Comparison of ENCODE assay signal across 8 cellular contexts in genomic region chr5:80487444-80487828, GRCh38. TPM values are rescaled to one million over a fixed set of nuclear protein-coding genes. Genes with fewer than 3 reads are reported as not detected.
A peak's percentile ranks its signal among the peaks of the same experiment; 100 is the strongest.
DNase-seq lines count a peak whose midpoint lies in the region; TF ChIP-seq lines count a peak whose summit lies in the region.

No MANE protein-coding gene starts in this region.

- peak overlapping the region; percentile 77 for H3K4me2 ChIP-seq in fibroblast of lung (ENCODE audit: extremely low read depth, insufficient read depth, low read length)

- peak overlapping the region; percentile 94 for H2AFZ ChIP-seq in fibroblast of lung (ENCODE audit: low read length)

- no peaks in the 10 kb centered on the region for H3K36me3 ChIP-seq in GM06990 (ENCODE audit: control insufficient read depth, insufficient read depth, low read length)
- H3K36me3 ChIP-seq in SK-N-MC (ENCODE audit: insufficient read depth, low read length): peaks cover 16% of the 10 kb centered on the region
- H3K36me3 ChIP-seq in fibroblast of lung (ENCODE audit: control insufficient read depth, insufficient read depth, low read length): no peaks in the 10 kb centered on the region
- H3K36me3 ChIP-seq in prostate gland: peaks cover 0 to 4% of the 10 kb centered on the region in 2 donors

- H3K27me3 ChIP-seq in GM06990 (replicated peaks; ENCODE audit: control insufficient read depth, insufficient read depth, low read length): no peaks in the 10 kb centered on the region
- no peaks in the 10 kb centered on the region for H3K27me3 ChIP-seq in fibroblast of lung (ENCODE audit: control insufficient read depth, insufficient read depth, low read length)
- H3K27me3 ChIP-seq in prostate gland (replicated peaks; ENCODE audit: insufficient read depth): no peaks in the 10 kb centered on the region

- no peaks in the 10 kb centered on the region for H3K79me2 ChIP-seq in fibroblast of lung (ENCODE audit: control insufficient read depth, insufficient read depth, low read length)

- H3K4me1 ChIP-seq in fibroblast of lung (ENCODE audit: control insufficient read depth, extremely low read depth, insufficient read depth, low read length) (no peaks in the 10 kb centered on the region), prostate gland (replicated peaks) (no peaks in the 10 kb centered on the region)

- TF ChIP-seq POLR2A in prostate gland (IDR thresholded peaks at IDR 0.05): no peak

- H3K9me3 ChIP-seq in SK-N-MC (ENCODE audit: low read depth, low read length) (no peaks in the 10 kb centered on the region), fibroblast of lung (ENCODE audit: control insufficient read depth, insufficient read depth, low read depth, low read length) (no peaks in the 10 kb centered on the region), prostate gland (no peaks in the 10 kb centered on the region)

- TF ChIP-seq CTCF in GM06990 (IDR thresholded peaks at IDR 0.05; ENCODE audit: insufficient read depth, low read length, poor library complexity, severe bottlenecking): no peak
- no peak for TF ChIP-seq CTCF in fibroblast of lung (conservative IDR thresholded peaks at IDR 0.05 in 1 of 2, IDR thresholded peaks at IDR 0.05 in 1 of 2; ENCODE audit: low read depth in 1 of 2, low read length in 2 of 2)
- no peak for TF ChIP-seq CTCF in prostate gland (IDR thresholded peaks at IDR 0.05)

- H3K4me3 ChIP-seq in GM06990 (replicated peaks; ENCODE audit: low read depth, low read length): peak overlapping the region; percentile 59
- H3K4me3 ChIP-seq in SK-N-MC: peak overlapping the region; percentile 82
- H3K4me3 ChIP-seq in fibroblast of lung (replicated peaks in 1 of 4; ENCODE audit: control extremely low read depth in 1 of 4, insufficient read depth in 1 of 4, low read depth in 3 of 4, low read length in 4 of 4): peak overlapping the region; percentile 76 to 86 (median 85)
- H3K4me3 ChIP-seq in prostate gland: peak overlapping the region; percentile 53 to 64

- H3K27ac ChIP-seq in SK-N-MC (0 out of 2 replicates have a peak overlapping the region, but pooled peaks have one; percentile 4), fibroblast of lung (ENCODE audit: insufficient read depth, low read length) (peak overlapping the region; percentile 64), prostate gland (peak overlapping the region; percentile 82 to 88)

- intact Hi-C loops in prostate gland (cut with DNase I): loop anchor here (5.0 kb wide), 2 partner anchors 80 to 185 kb away; partner anchors contain the start of gene ZFYVE16

- H3K9ac ChIP-seq in SK-N-MC (ENCODE audit: insufficient read length) (peak overlapping the region; percentile 72), fibroblast of lung (ENCODE audit: insufficient read depth, low read length) (peak overlapping the region; percentile 79)

- no peaks in the 10 kb centered on the region for H4K20me1 ChIP-seq in fibroblast of lung (ENCODE audit: control insufficient read depth, extremely low read depth, insufficient read depth, low read length)

- 56% methylated on average over 18 of the region's 18 CpGs for WGBS in prostate gland

- DNase-seq in GM06990 (ENCODE audit: extremely low read depth, insufficient read length) (no peak), SK-N-MC (ENCODE audit: low read depth, low spot score) (no peak), fibroblast of lung (ENCODE audit: low read depth in 2 of 2) (no peak), prostate gland (ENCODE audit: low spot score) (no peak), inferior parietal cortex (ENCODE audit: extremely low spot score) (no peak), LoVo (ENCODE audit: low spot score) (no peak)
- no peak for DNase-seq in central memory CD4-positive, alpha-beta T cell
- no peak for DNase-seq in activated CD4-positive, alpha-beta T cell treated with anti-CD3 and anti-CD28 coated beads, Interleukin-2, amount 50 U/mL, for 1 hour

RNA-seq across cellular contexts. Expression of gene FAM151B, which starts 0.5 kb away (rescaled TPM):
- total RNA-seq in fibroblast of lung: 3.9 and 4.8 TPM in 2 replicates
- polyA plus RNA-seq in fibroblast of lung: 3.0 and 4.9 TPM in 2 replicates
- polyA plus RNA-seq in fibroblast of lung (2012): 1.8 and 3.5 TPM in 2 replicates
- 1.7 TPM in 1 of 2 replicates, not detected in the other for polyA minus RNA-seq in fibroblast of lung (ENCODE audit: low replicate concordance)
- total RNA-seq in prostate gland: 1 to 10 TPM; 3.2 to 3.3 TPM

Comparison
In these comparisons a context has a peak if more than half of its experiments do, and no peak if none do; other contexts are left out.
1. H3K27ac ChIP-seq: peak in every context shown above with its lines; median percentile 85 in prostate gland; 64 in fibroblast of lung; 4 in SK-N-MC.